8 cellular contexts compared by ENCODE assay signal in the genomic region with DNA sequence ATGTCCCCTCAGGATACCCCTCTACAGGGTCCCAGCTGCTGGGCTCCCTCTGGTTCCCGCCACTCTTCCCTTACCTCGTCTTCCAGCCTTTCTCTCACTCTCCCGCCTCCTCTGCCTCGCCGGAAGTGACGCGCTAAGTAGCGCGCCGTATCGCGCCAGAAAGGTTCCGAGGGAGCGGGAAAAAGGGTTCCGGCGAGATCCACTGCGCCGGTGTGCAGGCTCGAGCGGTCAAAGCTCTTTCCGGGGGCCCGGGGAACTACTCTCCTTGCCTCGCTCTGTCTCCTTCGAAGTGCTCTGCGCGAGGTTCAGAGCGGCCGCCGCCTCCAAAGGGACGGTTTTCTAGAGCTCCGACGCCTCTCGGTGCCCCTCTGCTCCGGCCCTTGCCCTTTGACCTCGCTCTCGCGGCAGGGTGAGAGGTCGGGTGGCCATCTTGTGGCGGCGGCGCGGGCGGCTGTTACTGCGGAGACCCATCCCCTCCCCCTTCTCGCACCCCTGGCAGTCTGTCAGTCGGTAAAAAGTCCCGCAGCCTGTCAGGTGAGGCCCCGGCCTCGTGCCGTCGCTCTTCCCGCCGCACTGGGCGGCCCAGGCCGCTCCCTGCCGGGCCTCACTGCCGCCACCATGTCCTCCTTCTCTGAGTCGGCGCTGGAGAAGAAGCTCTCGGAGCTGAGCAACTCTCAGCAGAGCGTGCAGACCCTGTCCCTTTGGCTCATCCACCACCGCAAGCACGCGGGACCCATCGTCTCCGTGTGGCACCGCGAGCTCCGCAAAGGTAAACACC. TPM values are rescaled to one million over a fixed set of nuclear protein-coding genes. Genes with fewer than 3 reads are reported as not detected.
DNase-seq lines count a peak whose midpoint lies in the region; ATAC-seq and TF ChIP-seq lines count a peak whose summit lies in the region.

TSS of gene RPRD1B (plus strand) at position 417 of the 778 bp plus-strand sequence. CDS start at position 619, 202 bp downstream.
TSS of gene TTI1 (minus strand) at position 127 of the 778 bp plus-strand sequence. CDS start 19,640 bp downstream, outside the sequence.

- H3K27ac Mint-ChIP-seq in activated CD4-positive, alpha-beta T cell treated with anti-CD3 and anti-CD28 coated beads, Interleukin-2, amount 10 ng/mL, durations not matched to agents 7 days and 5 days = peak within 1 kb of the TSS; percentile 99

- H3K4me1 ChIP-seq in BE2C = no peaks in the 10 kb centered on the region; the same call in 1 of the 2 replicates

- H3K4me3 ChIP-seq in BE2C (ENCODE audit: low read depth, low read length) (peak within 1 kb of the TSS; percentile 98), coronary artery (peak within 1 kb of the TSS; percentile 93)

- H3K36me3 Mint-ChIP-seq in activated CD4-positive, alpha-beta T cell treated with anti-CD3 and anti-CD28 coated beads, Interleukin-2, amount 10 ng/mL, durations not matched to agents 7 days and 5 days (ENCODE audit: low read depth) = peaks cover 29% of the 10 kb centered on the region

- peak within 1 kb of the TSS; percentile 90 to 99 for H3K27ac ChIP-seq in coronary artery
- H3K27ac ChIP-seq in layer of hippocampus (ENCODE audit: low read depth, low read length) = peak within 1 kb of the TSS; percentile 96

- H3K27me3 ChIP-seq in BE2C (no peaks in the 10 kb centered on the region), layer of hippocampus (ENCODE audit: control insufficient read depth, insufficient read depth, low read length) (no peaks in the 10 kb centered on the region)

- peaks cover 62% of the 10 kb centered on the region for H3K4me1 Mint-ChIP-seq in activated CD4-positive, alpha-beta T cell treated with anti-CD3 and anti-CD28 coated beads, Interleukin-2, amount 10 ng/mL, durations not matched to agents 7 days and 5 days

- H3K36me3 ChIP-seq in BE2C = peaks cover 23% of the 10 kb centered on the region

- TF ChIP-seq CTCF in BE2C (IDR thresholded peaks at IDR 0.05; ENCODE audit: low read depth, low read length) (no peak), coronary artery (IDR thresholded peaks at IDR 0.05) (no peak)

- DNase-seq in BE2C (peak; percentile 91), GM19238 (ENCODE audit: insufficient read length, low spot score) (peak; percentile 80), NCI-H526 (lab: John Stamatoyannopoulos, UW) (peak; percentile 90 to 93), coronary artery (ENCODE audit: low spot score) (peak; percentile 93)
- peak; percentile 92 for DNase-seq in activated CD4-positive, alpha-beta T cell treated with anti-CD3 and anti-CD28 coated beads, Interleukin-2, amount 10 ng/mL, durations not matched to agents 7 days and 5 days
- peak; percentile 72 to 82 (median 78) for DNase-seq in stimulated activated CD4-positive, alpha-beta T cell treated with anti-CD3 and anti-CD28 coated beads, Interleukin-1b, Interleukin-23, amount 100 ng/mL, for 24 hours (ENCODE audit: low read depth in 4 of 4, low spot score in 1 of 4)

- CTCF ChIA-PET in activated CD4-positive, alpha-beta T cell treated with anti-CD3 and anti-CD28 coated beads, Interleukin-2, amount 10 ng/mL, durations not matched to agents 7 days and 5 days (lab: Charles Lee) = interaction anchor here (0.7 to 2.3 kb wide), 8 partner anchors 9 to 402 kb away, joined by 3 to 7 read pairs (median 4); partner anchors contain the start of gene SNHG17

- POLR2A ChIA-PET in activated CD4-positive, alpha-beta T cell treated with anti-CD3 and anti-CD28 coated beads, Interleukin-2, amount 10 ng/mL, durations not matched to agents 7 days and 5 days (lab: Charles Lee) = interaction anchor here (0.5 kb wide), 1 partner anchor 41 kb away, joined by 3 read pairs; no protein-coding TSS in a partner anchor

- no peaks in the 10 kb centered on the region for H3K27me3 Mint-ChIP-seq in activated CD4-positive, alpha-beta T cell treated with anti-CD3 and anti-CD28 coated beads, Interleukin-2, amount 10 ng/mL, durations not matched to agents 7 days and 5 days

- peaks cover 3% of the 10 kb centered on the region for H3K9me3 Mint-ChIP-seq in activated CD4-positive, alpha-beta T cell treated with anti-CD3 and anti-CD28 coated beads, Interleukin-2, amount 10 ng/mL, durations not matched to agents 7 days and 5 days

- ATAC-seq in HG03457 (IDR thresholded peaks at IDR 0.05; ENCODE audit: unreplicated experiment) = peak; percentile 47

- peak within 1 kb of the TSS; percentile 97 for H3K4me3 Mint-ChIP-seq in activated CD4-positive, alpha-beta T cell treated with anti-CD3 and anti-CD28 coated beads, Interleukin-2, amount 10 ng/mL, durations not matched to agents 7 days and 5 days

- no peaks in the 10 kb centered on the region for H3K9me3 ChIP-seq in BE2C

RNA-seq across cellular contexts. Expression of gene RPRD1B, which starts in this region (rescaled TPM):
- 23.5 TPM for polyA plus RNA-seq in BE2C (2012; ENCODE audit: insufficient read depth, insufficient read length, low read depth)
- 10 to 100 TPM; 35.9 to 37.0 TPM for total RNA-seq in activated CD4-positive, alpha-beta T cell treated with anti-CD3 and anti-CD28 coated beads, Interleukin-2, amount 10 ng/mL, durations not matched to agents 7 days and 5 days

RNA-seq across cellular contexts. Expression of gene TTI1, which starts in this region (rescaled TPM):
- polyA plus RNA-seq in BE2C (2012; ENCODE audit: insufficient read depth, insufficient read length, low read depth) = 17.8 TPM
- total RNA-seq in activated CD4-positive, alpha-beta T cell treated with anti-CD3 and anti-CD28 coated beads, Interleukin-2, amount 10 ng/mL, durations not matched to agents 7 days and 5 days = 10 to 100 TPM; 30.2 to 32.4 TPM

Comparison
In these comparisons a context has a peak if more than half of its experiments do, and no peak if none do; other contexts are left out.
1. Peak in every context shown above with its lines: DNase-seq, ATAC-seq, H3K4me3 ChIP-seq and H3K27ac ChIP-seq.